ENCODE assay signal across 1 cellular context in the genomic region with DNA sequence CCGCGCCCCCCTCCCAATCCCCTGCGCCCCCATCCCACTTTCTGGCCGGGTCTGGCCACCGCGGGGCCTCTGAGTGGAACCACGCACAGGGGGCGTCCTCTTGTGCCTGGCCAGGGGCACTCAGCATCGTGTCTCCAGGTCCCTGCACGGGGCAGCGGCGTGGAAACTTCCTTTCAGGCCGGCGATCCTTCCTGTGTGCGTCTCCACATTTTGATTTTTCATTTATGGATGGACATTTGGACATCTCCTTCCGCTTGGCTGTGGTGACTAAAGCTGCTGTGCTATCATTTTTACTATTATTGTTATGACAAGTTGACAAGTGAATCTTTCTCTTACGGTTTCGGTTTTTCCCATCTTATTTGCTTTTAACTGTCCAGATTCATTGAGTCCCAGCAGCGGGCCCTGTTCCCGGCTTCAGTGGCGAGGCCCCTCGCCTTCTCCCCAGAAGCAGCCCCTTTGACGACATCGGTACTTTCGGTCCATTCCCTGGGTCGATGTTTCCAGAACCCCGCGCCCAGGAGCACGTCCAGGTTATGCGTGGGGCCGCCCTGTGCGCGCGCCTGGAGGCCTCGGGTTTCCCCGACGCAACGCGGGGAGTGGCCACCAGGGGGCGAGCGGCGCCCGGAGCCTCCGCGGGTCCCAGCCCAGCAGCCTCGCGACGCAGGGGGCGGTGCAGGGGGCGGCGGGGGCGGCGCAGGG.
TF ChIP-seq lines count a peak whose summit lies in the region.

No MANE protein-coding gene starts in this region.

TF ChIP-seq in K562, 482 proteins besides CTCF, POLR2A, EP300 and RAD21 (continued from another document):
- TF ChIP-seq, protein P1, sequence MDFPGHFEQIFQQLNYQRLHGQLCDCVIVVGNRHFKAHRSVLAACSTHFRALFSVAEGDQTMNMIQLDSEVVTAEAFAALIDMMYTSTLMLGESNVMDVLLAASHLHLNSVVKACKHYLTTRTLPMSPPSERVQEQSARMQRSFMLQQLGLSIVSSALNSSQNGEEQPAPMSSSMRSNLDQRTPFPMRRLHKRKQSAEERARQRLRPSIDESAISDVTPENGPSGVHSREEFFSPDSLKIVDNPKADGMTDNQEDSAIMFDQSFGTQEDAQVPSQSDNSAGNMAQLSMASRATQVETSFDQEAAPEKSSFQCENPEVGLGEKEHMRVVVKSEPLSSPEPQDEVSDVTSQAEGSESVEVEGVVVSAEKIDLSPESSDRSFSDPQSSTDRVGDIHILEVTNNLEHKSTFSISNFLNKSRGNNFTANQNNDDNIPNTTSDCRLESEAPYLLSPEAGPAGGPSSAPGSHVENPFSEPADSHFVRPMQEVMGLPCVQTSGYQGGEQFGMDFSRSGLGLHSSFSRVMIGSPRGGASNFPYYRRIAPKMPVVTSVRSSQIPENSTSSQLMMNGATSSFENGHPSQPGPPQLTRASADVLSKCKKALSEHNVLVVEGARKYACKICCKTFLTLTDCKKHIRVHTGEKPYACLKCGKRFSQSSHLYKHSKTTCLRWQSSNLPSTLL (IDR thresholded peaks at IDR 0.05): no peak
- TF ChIP-seq SMAD1 (IDR thresholded peaks at IDR 0.05; ENCODE audit: low read depth, low read length, partially characterized antibody): peak; percentile 44
- peak; percentile 99 for TF ChIP-seq PHF21A (IDR thresholded peaks at IDR 0.05; ENCODE audit: borderline replicate concordance, low read depth)
- no peak for TF ChIP-seq NCOR1 (IDR thresholded peaks at IDR 0.05)
- peak; percentile 30 for TF ChIP-seq FIP1L1 (IDR thresholded peaks at IDR 0.05; ENCODE audit: low read depth, low read length, poor library complexity, severe bottlenecking)
- TF ChIP-seq RBBP5 (IDR thresholded peaks at IDR 0.05; ENCODE audit: borderline replicate concordance, insufficient read depth, low read length, poor library complexity, severe bottlenecking): no peak
- TF ChIP-seq NUFIP1 (IDR thresholded peaks at IDR 0.05; ENCODE audit: partially characterized antibody): no peak
- TF ChIP-seq SMARCC2 (IDR thresholded peaks at IDR 0.05; ENCODE audit: low read depth): no peak
- no peak for TF ChIP-seq BDP1 (IDR thresholded peaks at IDR 0.05; ENCODE audit: insufficient read depth, insufficient read length)
- peak; percentile 24 for TF ChIP-seq CCNT2 (IDR thresholded peaks at IDR 0.05; ENCODE audit: borderline replicate concordance, extremely low read depth, insufficient read length, low read depth, low read length)
- TF ChIP-seq TARDBP (IDR thresholded peaks at IDR 0.05): peak; percentile 91; the same call in 1 of the 2 replicates
- TF ChIP-seq SUPT5H (IDR thresholded peaks at IDR 0.05): no peak
- TF ChIP-seq ATF1 (CRISPR knock-in tag; IDR thresholded peaks at IDR 0.05): no peak
- peak; percentile 27; the same call in 1 of the 2 replicates for TF ChIP-seq ATF1 (tag; IDR thresholded peaks at IDR 0.05)
- peak; percentile 77 to 81 for TF ChIP-seq NRF1 (conservative IDR thresholded peaks at IDR 0.05 in 1 of 2, IDR thresholded peaks at IDR 0.05 in 1 of 2)
- TF ChIP-seq, protein P2, sequence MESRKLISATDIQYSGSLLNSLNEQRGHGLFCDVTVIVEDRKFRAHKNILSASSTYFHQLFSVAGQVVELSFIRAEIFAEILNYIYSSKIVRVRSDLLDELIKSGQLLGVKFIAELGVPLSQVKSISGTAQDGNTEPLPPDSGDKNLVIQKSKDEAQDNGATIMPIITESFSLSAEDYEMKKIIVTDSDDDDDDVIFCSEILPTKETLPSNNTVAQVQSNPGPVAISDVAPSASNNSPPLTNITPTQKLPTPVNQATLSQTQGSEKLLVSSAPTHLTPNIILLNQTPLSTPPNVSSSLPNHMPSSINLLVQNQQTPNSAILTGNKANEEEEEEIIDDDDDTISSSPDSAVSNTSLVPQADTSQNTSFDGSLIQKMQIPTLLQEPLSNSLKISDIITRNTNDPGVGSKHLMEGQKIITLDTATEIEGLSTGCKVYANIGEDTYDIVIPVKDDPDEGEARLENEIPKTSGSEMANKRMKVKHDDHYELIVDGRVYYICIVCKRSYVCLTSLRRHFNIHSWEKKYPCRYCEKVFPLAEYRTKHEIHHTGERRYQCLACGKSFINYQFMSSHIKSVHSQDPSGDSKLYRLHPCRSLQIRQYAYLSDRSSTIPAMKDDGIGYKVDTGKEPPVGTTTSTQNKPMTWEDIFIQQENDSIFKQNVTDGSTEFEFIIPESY (CRISPR knock-in tag; IDR thresholded peaks at IDR 0.05): no peak
- TF ChIP-seq DIDO1 (tag; IDR thresholded peaks at IDR 0.05; ENCODE audit: low read depth): no peak
- TF ChIP-seq XRCC5 (IDR thresholded peaks at IDR 0.05; ENCODE audit: low read depth, low read length): peak; percentile 86; the same call in 1 of the 2 replicates
- TF ChIP-seq RBM17 (IDR thresholded peaks at IDR 0.05; ENCODE audit: borderline replicate concordance, low read depth, low read length): no peak
- no peak for TF ChIP-seq FOXK1 (CRISPR knock-in tag; IDR thresholded peaks at IDR 0.05; ENCODE audit: borderline replicate concordance)
- peak in 1 of 2 experiments; percentile 68; a peak in 2 of 4 replicates for TF ChIP-seq HDAC1 (IDR thresholded peaks at IDR 0.05)
- TF ChIP-seq ZNF699 (CRISPR knock-in tag; IDR thresholded peaks at IDR 0.05; ENCODE audit: insufficient replicate concordance): no peak
- no peak for TF ChIP-seq ADNP (tag; IDR thresholded peaks at IDR 0.05)
- no peak for TF ChIP-seq NFATC3 (IDR thresholded peaks at IDR 0.05)
- TF ChIP-seq KLF13 (tag; IDR thresholded peaks at IDR 0.05; ENCODE audit: borderline replicate concordance, low read depth): no peak
- no peak for TF ChIP-seq NEUROD1 (IDR thresholded peaks at IDR 0.05; ENCODE audit: borderline replicate concordance, low read depth, low read length, partially characterized antibody)
- TF ChIP-seq SIRT6 (IDR thresholded peaks at IDR 0.05; ENCODE audit: low read depth, low read length): no peak
- TF ChIP-seq CREB1 (IDR thresholded peaks at IDR 0.05): no peak
- TF ChIP-seq CREB1 (CRISPR knock-in tag; IDR thresholded peaks at IDR 0.05): 0 out of 2 replicates have a peak, but pooled peaks have one; percentile 58
- no peak for TF ChIP-seq GTF2A2 (tag; IDR thresholded peaks at IDR 0.05)
- TF ChIP-seq, protein P3, sequence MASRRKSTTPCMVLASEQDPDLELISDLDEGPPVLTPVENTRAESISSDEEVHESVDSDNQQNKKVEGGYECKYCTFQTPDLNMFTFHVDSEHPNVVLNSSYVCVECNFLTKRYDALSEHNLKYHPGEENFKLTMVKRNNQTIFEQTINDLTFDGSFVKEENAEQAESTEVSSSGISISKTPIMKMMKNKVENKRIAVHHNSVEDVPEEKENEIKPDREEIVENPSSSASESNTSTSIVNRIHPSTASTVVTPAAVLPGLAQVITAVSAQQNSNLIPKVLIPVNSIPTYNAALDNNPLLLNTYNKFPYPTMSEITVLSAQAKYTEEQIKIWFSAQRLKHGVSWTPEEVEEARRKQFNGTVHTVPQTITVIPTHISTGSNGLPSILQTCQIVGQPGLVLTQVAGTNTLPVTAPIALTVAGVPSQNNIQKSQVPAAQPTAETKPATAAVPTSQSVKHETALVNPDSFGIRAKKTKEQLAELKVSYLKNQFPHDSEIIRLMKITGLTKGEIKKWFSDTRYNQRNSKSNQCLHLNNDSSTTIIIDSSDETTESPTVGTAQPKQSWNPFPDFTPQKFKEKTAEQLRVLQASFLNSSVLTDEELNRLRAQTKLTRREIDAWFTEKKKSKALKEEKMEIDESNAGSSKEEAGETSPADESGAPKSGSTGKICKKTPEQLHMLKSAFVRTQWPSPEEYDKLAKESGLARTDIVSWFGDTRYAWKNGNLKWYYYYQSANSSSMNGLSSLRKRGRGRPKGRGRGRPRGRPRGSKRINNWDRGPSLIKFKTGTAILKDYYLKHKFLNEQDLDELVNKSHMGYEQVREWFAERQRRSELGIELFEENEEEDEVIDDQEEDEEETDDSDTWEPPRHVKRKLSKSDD (conservative IDR thresholded peaks at IDR 0.05; ENCODE audit: low read length): no peak
- peak; percentile 40; the same call in 1 of the 2 replicates for TF ChIP-seq KDM2B (CRISPR knock-in tag; IDR thresholded peaks at IDR 0.05)
- TF ChIP-seq RB1 (IDR thresholded peaks at IDR 0.05; ENCODE audit: low read depth): peak; percentile 86
- peak; percentile 81 for TF ChIP-seq SMC3 (conservative IDR thresholded peaks at IDR 0.05; ENCODE audit: insufficient read depth, low read depth, low read length)
- peak in 2 of 3 experiments; percentile 34 to 37 for TF ChIP-seq YY1 (IDR thresholded peaks at IDR 0.05; ENCODE audit: borderline replicate concordance in 1 of 3, control insufficient read depth in 1 of 3, extremely low read depth in 1 of 3, insufficient read depth in 3 of 3, insufficient read length in 1 of 3, insufficient replicate concordance in 2 of 3, low read depth in 1 of 3, low read length in 2 of 3)
- TF ChIP-seq ZNF12 (CRISPR knock-in tag; IDR thresholded peaks at IDR 0.05): no peak
- no peak for TF ChIP-seq NONO (IDR thresholded peaks at IDR 0.05; ENCODE audit: low read depth in 2 of 2, low read length in 1 of 2)
- TF ChIP-seq MTA3 (IDR thresholded peaks at IDR 0.05; ENCODE audit: borderline replicate concordance): peak; percentile 70; the same call in 1 of the 2 replicates
- TF ChIP-seq L3MBTL2 (IDR thresholded peaks at IDR 0.05): peak; percentile 49; the same call in 1 of the 2 replicates
